ENCODE assay signal across 12 cellular contexts in the genomic region with DNA sequence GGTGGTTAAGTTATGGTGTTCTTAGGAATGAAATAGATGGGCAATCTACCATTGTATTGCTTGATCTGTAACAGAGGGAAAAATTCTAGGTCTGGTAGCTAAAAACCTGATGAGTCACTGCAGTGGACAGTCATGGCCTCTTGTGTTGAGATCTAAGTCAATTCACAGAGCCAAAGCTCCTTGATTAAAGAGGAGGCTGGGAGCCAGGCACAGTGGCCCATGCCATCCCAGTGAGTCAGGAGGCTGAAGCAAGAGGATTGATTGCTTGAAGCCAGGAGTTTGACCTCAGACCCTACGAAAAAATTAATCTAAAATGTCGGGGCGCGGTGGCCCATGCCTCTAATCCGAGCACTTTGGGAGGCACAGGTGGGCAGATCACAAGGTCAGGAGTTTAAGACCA.
DNase-seq lines count a peak whose midpoint lies in the region; ATAC-seq, FAIRE-seq and TF ChIP-seq lines count a peak whose summit lies in the region.
"Had no signal": no experiment of that assay in that cellular context is flagged by ENCODE, and none has a peak within 500 bp of the region (broad histone marks: within the 10 kb centered on the region; RNA-seq: fewer than 3 reads in every experiment).

No MANE protein-coding gene starts in this region.

- no peak for TF ChIP-seq RAD21 in A549 (conservative IDR thresholded peaks at IDR 0.05 in 1 of 2, IDR thresholded peaks at IDR 0.05 in 1 of 2)

- H3K36me3 ChIP-seq in body of pancreas (replicated peaks in 1 of 2; ENCODE audit: insufficient read depth in 1 of 2, low read depth in 2 of 2) (no peaks in the 10 kb centered on the region), right lobe of liver (no peaks in the 10 kb centered on the region)

- peak overlapping the region; percentile 84 for H3K4me2 ChIP-seq in A549

- peaks cover 34% of the 10 kb centered on the region for H3K4me1 ChIP-seq in A549
- peaks cover 41% of the 10 kb centered on the region for H3K4me1 ChIP-seq in body of pancreas
- peaks cover 0 to 27% (median 11%) of the 10 kb centered on the region in 4 donors for H3K4me1 ChIP-seq in right lobe of liver

- no peak for TF ChIP-seq CTCF in A549 (IDR thresholded peaks at IDR 0.05)
- TF ChIP-seq CTCF in body of pancreas (IDR thresholded peaks at IDR 0.05) = no peak
- TF ChIP-seq CTCF in right lobe of liver (IDR thresholded peaks at IDR 0.05) = no peak

- ATAC-seq in A549 (peak; percentile 80 to 86), body of pancreas (no peak), right lobe of liver (peak in 2 of 4 donors; percentile 28 to 74), Right ventricle myocardium inferior (no peak), GM21367 (IDR thresholded peaks at IDR 0.05; ENCODE audit: unreplicated experiment) (no peak)
- ATAC-seq: natural killer cell treated with Interleukin-12 subunit alpha and Interleukin-12 subunit beta and Interleukin-15 and Interleukin-18, amount 100 ng/mL, for 72 hours; T-helper 17 cell had no signal

- no peaks in the 10 kb centered on the region for H3K27me3 ChIP-seq in body of pancreas
- no peaks in the 10 kb centered on the region for H3K27me3 ChIP-seq in right lobe of liver

- TF ChIP-seq EP300 in A549 (IDR thresholded peaks at IDR 0.05) = peak; percentile 38 to 63; a peak in 2 of 5 replicates

- no peak for FAIRE-seq in A549 (lab: Jason Lieb, UNC)

- POLR2A ChIA-PET in A549 (lab: Yijun Ruan, JAX) = interaction anchor here (1.0 to 1.3 kb wide), 3 partner anchors 67 to 138 kb away, joined by 3 to 8 read pairs (median 7); a partner anchor contains a TSS

- H3K4me3 ChIP-seq in A549 (no peak overlapping the region), body of pancreas (no peak overlapping the region), right lobe of liver (no peak overlapping the region)

- 1% methylated on average over 5 of the region's 5 CpGs for WGBS in A549 (ENCODE audit: missing lambda C conversion rate)
- WGBS in body of pancreas, 2 donors = 85 to 86% methylated on average over 5 of the region's 5 CpGs
- WGBS in right lobe of liver (ENCODE audit: insufficient coverage, low coverage, low lambda C conversion rate, missing lambda C conversion rate) = no CpG with 5 or more reads among the region's 5 CpGs

- DNase-seq in A549 (ENCODE audit: low read depth in 1 of 2, low spot score in 1 of 2) (peak; percentile 33 to 85), HK-2 (ENCODE audit: unreplicated experiment) (peak; percentile 24), body of pancreas (peak in 3 of 4 donors; percentile 18 to 31 (median 22)), right lobe of liver (peak in 1 of 3 donors; percentile 39), NCI-H446 treated with DMSO at 0.1 percent for 48 hours (lab: John Stamatoyannopoulos, UW) (no peak), medulla oblongata (ENCODE audit: extremely low spot score) (no peak), Right ventricle myocardium inferior (ENCODE audit: missing footprints) (no peak)
- DNase-seq: Kasumi-1, NCI-H526 treated with DMSO at 0.1 percent for 48 hours, T-helper 17 cell had no signal

- H3K27ac ChIP-seq in A549 (peak overlapping the region; percentile 96 to 99), body of pancreas (peak overlapping the region; percentile 40 to 86 (median 71)), right lobe of liver (peak overlapping the region in 2 of 3 donors; percentile 39 to 66)

- peaks cover 9% of the 10 kb centered on the region for H3K9me3 ChIP-seq in A549
- no peaks in the 10 kb centered on the region for H3K9me3 ChIP-seq in body of pancreas
- peaks cover 0 to 6% (median 0%) of the 10 kb centered on the region in 4 donors for H3K9me3 ChIP-seq in right lobe of liver

- CTCF ChIA-PET in A549 (lab: Yijun Ruan, JAX) = interaction anchor here (2.1 kb wide), 1 partner anchor 77 kb away, joined by 9 read pairs; a partner anchor contains a TSS

- intact Hi-C loops in body of pancreas (cut with DNase I) = no loop called here
- intact Hi-C loops in right lobe of liver (cut with DNase I) = no loop called here
- intact Hi-C loops in Right ventricle myocardium inferior (cut with DNase I) = no loop called here

- TF ChIP-seq POLR2A in A549 (IDR thresholded peaks at IDR 0.05; ENCODE audit: low read length) (no peak), body of pancreas (IDR thresholded peaks at IDR 0.05) (no peak), right lobe of liver (IDR thresholded peaks at IDR 0.05) (no peak)

TF ChIP-seq in A549, 52 proteins besides CTCF, POLR2A, EP300 and RAD21:
- TF ChIP-seq EHF (CRISPR knock-in tag; IDR thresholded peaks at IDR 0.05) (no peak), NR3C1 (IDR thresholded peaks at IDR 0.05) (no peak), NFE2L2 (conservative IDR thresholded peaks at IDR 0.05; ENCODE audit: low read length) (0 out of 2 replicates have a peak, but pooled peaks have one; percentile 15), TFCP2L1 (CRISPR knock-in tag; IDR thresholded peaks at IDR 0.05) (no peak), FOSL2 (IDR thresholded peaks at IDR 0.05) (peak; percentile 54), FOSL2 (CRISPR knock-in tag; IDR thresholded peaks at IDR 0.05) (peak; percentile 86), JUN (IDR thresholded peaks at IDR 0.05) (peak in 1 of 2 experiments; percentile 67; a peak in 3 of 5 replicates), GATA3 (IDR thresholded peaks at IDR 0.05; ENCODE audit: borderline replicate concordance) (peak; percentile 51; the same call in 1 of the 2 replicates), SREBF2 (IDR thresholded peaks at IDR 0.05) (no peak), CEBPB (IDR thresholded peaks at IDR 0.05) (peak in 1 of 2 experiments; percentile 80; a peak in 2 of 4 replicates), JUNB (IDR thresholded peaks at IDR 0.05) (peak; percentile 69), MAFK (IDR thresholded peaks at IDR 0.05; ENCODE audit: partially characterized antibody) (peak; percentile 75), ESRRA (IDR thresholded peaks at IDR 0.05; ENCODE audit: borderline replicate concordance, low read length) (no peak), ZFP36 (IDR thresholded peaks at IDR 0.05; ENCODE audit: borderline replicate concordance, partially characterized antibody) (no peak), FOXS1 (CRISPR knock-in tag; IDR thresholded peaks at IDR 0.05) (no peak), RARB (CRISPR knock-in tag; IDR thresholded peaks at IDR 0.05) (no peak), HOXB13 (CRISPR knock-in tag; IDR thresholded peaks at IDR 0.05; ENCODE audit: low read depth) (peak; percentile 54; the same call in 1 of the 2 replicates)
- TF ChIP-seq, protein P1, sequence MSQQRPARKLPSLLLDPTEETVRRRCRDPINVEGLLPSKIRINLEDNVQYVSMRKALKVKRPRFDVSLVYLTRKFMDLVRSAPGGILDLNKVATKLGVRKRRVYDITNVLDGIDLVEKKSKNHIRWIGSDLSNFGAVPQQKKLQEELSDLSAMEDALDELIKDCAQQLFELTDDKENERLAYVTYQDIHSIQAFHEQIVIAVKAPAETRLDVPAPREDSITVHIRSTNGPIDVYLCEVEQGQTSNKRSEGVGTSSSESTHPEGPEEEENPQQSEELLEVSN (IDR thresholded peaks at IDR 0.05; ENCODE audit: borderline replicate concordance, low read depth) = 0 out of 2 replicates have a peak, but pooled peaks have one; percentile 47
- TF ChIP-seq, protein P2, sequence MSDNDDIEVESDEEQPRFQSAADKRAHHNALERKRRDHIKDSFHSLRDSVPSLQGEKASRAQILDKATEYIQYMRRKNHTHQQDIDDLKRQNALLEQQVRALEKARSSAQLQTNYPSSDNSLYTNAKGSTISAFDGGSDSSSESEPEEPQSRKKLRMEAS (IDR thresholded peaks at IDR 0.05) = peak; percentile 69
- TF ChIP-seq, protein P3, sequence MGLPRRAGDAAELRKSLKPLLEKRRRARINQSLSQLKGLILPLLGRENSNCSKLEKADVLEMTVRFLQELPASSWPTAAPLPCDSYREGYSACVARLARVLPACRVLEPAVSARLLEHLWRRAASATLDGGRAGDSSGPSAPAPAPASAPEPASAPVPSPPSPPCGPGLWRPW (IDR thresholded peaks at IDR 0.05) = no peak

Comparison
In these comparisons a context has a peak if more than half of its experiments do, and no peak if none do; other contexts are left out.
1. ATAC-seq: peak in A549 (2 of 2); none in body of pancreas (single experiment), Right ventricle myocardium inferior (single experiment) and GM21367 (single experiment).
2. DNase-seq: peak in A549 (2 of 2), HK-2 (single experiment) and body of pancreas (3 of 4); none in NCI-H446 treated with DMSO at 0.1 percent for 48 hours (single experiment), medulla oblongata (single experiment) and Right ventricle myocardium inferior (single experiment).
3. Peak in every context shown above with its lines, with median percentiles within 50 percentile points of each other: H3K27ac ChIP-seq.